Comparison of ENCODE assay signal across 18 cellular contexts in the genomic region with DNA sequence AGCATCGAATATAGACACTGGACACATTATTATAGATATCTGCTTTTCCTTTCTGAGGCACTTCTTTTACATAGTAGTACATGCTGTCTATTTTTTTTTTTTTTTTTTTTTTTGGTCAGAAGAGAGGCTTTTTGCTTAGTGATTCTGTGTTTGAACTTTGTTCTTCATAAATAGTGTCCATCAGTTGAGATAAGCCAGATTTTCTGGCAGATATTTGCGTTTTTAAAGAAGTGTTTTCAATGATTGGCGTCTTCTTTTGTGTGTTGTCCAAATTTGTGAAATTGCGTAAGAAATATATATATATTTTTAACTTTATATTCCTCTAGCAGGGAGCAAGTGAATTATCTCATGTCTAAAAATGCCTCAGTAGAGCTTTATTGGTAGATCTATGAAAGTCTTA. TPM values are rescaled to one million over a fixed set of nuclear protein-coding genes. Genes with fewer than 3 reads are reported as not detected.
A peak's percentile ranks its signal among the peaks of the same experiment; 100 is the strongest.
DNase-seq lines count a peak whose midpoint lies in the region; ATAC-seq lines count a peak whose summit lies in the region.
"Had no signal": no experiment of that assay in that cellular context is flagged by ENCODE, and none has a peak within 500 bp of the region (broad histone marks: within the 10 kb centered on the region; RNA-seq: fewer than 3 reads in every experiment).

No MANE protein-coding gene starts in this region.

- intact Hi-C loops in posterior cingulate gyrus (cut with DNase I), result no loop called here

- H3K9me3 Mint-ChIP-seq in CD4-positive, CD25-positive, alpha-beta regulatory T cell, result no peaks in the 10 kb centered on the region
- no peaks in the 10 kb centered on the region for H3K9me3 Mint-ChIP-seq in effector memory CD8-positive, alpha-beta T cell
- H3K9me3 Mint-ChIP-seq: CD8-positive, alpha-beta memory T cell; H9 had no signal

- no peak for ATAC-seq in CD4-positive, CD25-positive, alpha-beta regulatory T cell (ENCODE audit: low read depth in 2 of 2)
- no peak for ATAC-seq in T-helper 17 cell
- ATAC-seq in effector memory CD8-positive, alpha-beta T cell (replicated peaks), result no peak
- ATAC-seq: PC-3 had no signal

- H3K79me2 ChIP-seq in GM23248 (ENCODE audit: insufficient read depth), result peaks cover 100% of the 10 kb centered on the region

- peaks cover 92% of the 10 kb centered on the region for H3F3A ChIP-seq in GM23248 (ENCODE audit: insufficient read depth)

- no peak overlapping the region for H3K4me3 Mint-ChIP-seq in CD4-positive, CD25-positive, alpha-beta regulatory T cell
- no peak overlapping the region for H3K4me3 Mint-ChIP-seq in T-helper 17 cell
- H3K4me3 Mint-ChIP-seq in effector memory CD8-positive, alpha-beta T cell, result peak overlapping the region in 1 of 2 donors; percentile 73
- H3K4me3 Mint-ChIP-seq: H9 had no signal

- H3K4me3 ChIP-seq in CD4-positive, CD25-positive, alpha-beta regulatory T cell (ENCODE audit: low read depth, low read length), result no peak overlapping the region
- H3K4me3 ChIP-seq in GM23248, result no peak overlapping the region
- H3K4me3 ChIP-seq: BLaER1 had no signal

- DNase-seq in CD4-positive, CD25-positive, alpha-beta regulatory T cell, result no peak
- no peak for DNase-seq in GM23248
- no peak for DNase-seq in T-helper 17 cell
- no peak for DNase-seq in effector memory CD8-positive, alpha-beta T cell
- no peak for DNase-seq in HPDE6-E6E7 (ENCODE audit: extremely low spot score)
- DNase-seq in NCI-H82 (lab: John Stamatoyannopoulos, UW), result no peak
- DNase-seq in activated CD4-positive, alpha-beta T cell treated with anti-CD3 and anti-CD28 coated beads for 1 hour, result no peak
- DNase-seq in posterior cingulate gyrus, result no peak
- DNase-seq: CD8-positive, alpha-beta memory T cell; DMS79 treated with DMSO at 0.1 percent for 48 hours; H9; NCI-H1436; NCI-H1930; NCI-H226; NCI-H524; PC-3 had no signal

- no peaks in the 10 kb centered on the region for H3K9me3 ChIP-seq in CD4-positive, CD25-positive, alpha-beta regulatory T cell (ENCODE audit: control insufficient read depth in 2 of 2, low read length in 2 of 2)
- no peaks in the 10 kb centered on the region for H3K9me3 ChIP-seq in GM23248 (ENCODE audit: low read depth)
- no peaks in the 10 kb centered on the region for H3K9me3 ChIP-seq in T-helper 17 cell (ENCODE audit: control insufficient read depth, low read length, poor library complexity, severe bottlenecking)
- H3K9me3 ChIP-seq: BLaER1 had no signal

- peak overlapping the region in 1 of 3 donors; percentile 80 for H3K27ac Mint-ChIP-seq in CD4-positive, CD25-positive, alpha-beta regulatory T cell
- peak overlapping the region; percentile 86 for H3K27ac Mint-ChIP-seq in T-helper 17 cell
- H3K27ac Mint-ChIP-seq in effector memory CD8-positive, alpha-beta T cell, result peak overlapping the region; percentile 24 to 93

- peak overlapping the region; percentile 5 for H3K4me2 ChIP-seq in GM23248 (ENCODE audit: unreplicated experiment)
- H3K4me2 ChIP-seq: BLaER1 had no signal

- H3K4me1 Mint-ChIP-seq in CD4-positive, CD25-positive, alpha-beta regulatory T cell, result peaks cover 32 to 90% (median 67%) of the 10 kb centered on the region in 4 donors
- H3K4me1 Mint-ChIP-seq in T-helper 17 cell, result peaks cover 36% of the 10 kb centered on the region
- H3K4me1 Mint-ChIP-seq in effector memory CD8-positive, alpha-beta T cell (ENCODE audit: low read depth in 2 of 2), result peaks cover 37 to 71% of the 10 kb centered on the region in 2 donors
- H3K4me1 Mint-ChIP-seq: H9 had no signal

- H3K36me3 Mint-ChIP-seq in CD4-positive, CD25-positive, alpha-beta regulatory T cell, result no peaks in the 10 kb centered on the region
- H3K36me3 Mint-ChIP-seq in T-helper 17 cell (ENCODE audit: low read depth), result no peaks in the 10 kb centered on the region
- H3K36me3 Mint-ChIP-seq in effector memory CD8-positive, alpha-beta T cell (ENCODE audit: insufficient read depth), result peaks cover 13% of the 10 kb centered on the region
- H3K36me3 Mint-ChIP-seq: CD8-positive, alpha-beta memory T cell had no signal

- peak overlapping the region; percentile 83 for H3K27ac ChIP-seq in CD4-positive, CD25-positive, alpha-beta regulatory T cell (ENCODE audit: insufficient read depth, low read length, poor library complexity, severe bottlenecking)
- H3K27ac ChIP-seq in GM23248, result no peak overlapping the region
- H3K27ac ChIP-seq: BLaER1, RWPE1 had no signal

- in situ Hi-C loops in GM23248 (cut with MboI), result no loop called here

- WGBS in GM23248 (ENCODE audit: low coverage in 1 of 2, low lambda C conversion rate in 2 of 2, missing lambda C conversion rate in 2 of 2), 2 experiments, result 84 to 91% methylated on average over 4 of the region's 4 CpGs

- no peak overlapping the region for H3K9ac ChIP-seq in GM23248
- H3K9ac ChIP-seq: BLaER1 had no signal

- no peak overlapping the region for H2AFZ ChIP-seq in GM23248

- H3K36me3 ChIP-seq in CD4-positive, CD25-positive, alpha-beta regulatory T cell (ENCODE audit: control insufficient read depth, insufficient read depth, low read length), result no peaks in the 10 kb centered on the region
- peaks cover 3% of the 10 kb centered on the region; the same call in 1 of the 2 replicates for H3K36me3 ChIP-seq in GM23248 (ENCODE audit: low read depth)

- peaks cover 64% of the 10 kb centered on the region for H3K4me1 ChIP-seq in CD4-positive, CD25-positive, alpha-beta regulatory T cell (ENCODE audit: control insufficient read depth, insufficient read depth, low read length, poor library complexity, severe bottlenecking)
- peaks cover 82% of the 10 kb centered on the region for H3K4me1 ChIP-seq in GM23248 (ENCODE audit: insufficient read depth)

- H3K27me3 ChIP-seq in CD4-positive, CD25-positive, alpha-beta regulatory T cell (ENCODE audit: control insufficient read depth, insufficient read depth, low read length), result no peaks in the 10 kb centered on the region
- H3K27me3 ChIP-seq in GM23248 (replicated peaks; ENCODE audit: insufficient read depth), result no peaks in the 10 kb centered on the region
- H3K27me3 ChIP-seq: BLaER1 had no signal

- H4K20me1 ChIP-seq in GM23248 (ENCODE audit: insufficient read depth), result peaks cover 81% of the 10 kb centered on the region

- no peaks in the 10 kb centered on the region for H3K9me2 ChIP-seq in GM23248 (ENCODE audit: insufficient read depth)

- H3K27me3 Mint-ChIP-seq in CD4-positive, CD25-positive, alpha-beta regulatory T cell, result no peaks in the 10 kb centered on the region
- H3K27me3 Mint-ChIP-seq in T-helper 17 cell, result no peaks in the 10 kb centered on the region
- H3K27me3 Mint-ChIP-seq in effector memory CD8-positive, alpha-beta T cell, result no peaks in the 10 kb centered on the region
- H3K27me3 Mint-ChIP-seq: CD8-positive, alpha-beta memory T cell had no signal

RNA-seq across cellular contexts. Expression of gene NEK7, which starts 28.3 kb away (rescaled TPM):
- 56.4 TPM for total RNA-seq in CD4-positive, CD25-positive, alpha-beta regulatory T cell
- polyA plus RNA-seq in CD4-positive, CD25-positive, alpha-beta regulatory T cell, result 10 to 100 TPM; 37.7 to 61.3 (median 52.1) TPM
- 1,026 and 1,186 TPM in 2 replicates for total RNA-seq in GM23248 (2014; rRNA removed; shearing (Covaris generic))
- polyA plus RNA-seq in GM23248 (2016; fragmentation: Nextera tagmentation; extraction: Ambion mirVana), result 693 and 700 TPM in 2 replicates
- 10 to 100 TPM; 42.1 to 50.4 TPM for total RNA-seq in T-helper 17 cell

Comparison
In these comparisons a context has a peak if more than half of its experiments do, and no peak if none do; other contexts are left out.
1. RNA of gene NEK7, which starts 28.3 kb away (total RNA-seq): 1,026 to 1,186 TPM in GM23248; 56.4 TPM in CD4-positive, CD25-positive, alpha-beta regulatory T cell (single experiment) and 42.1 to 50.4 TPM in T-helper 17 cell; every median in the first group is over 10 times any median in the second.